In genomic region chr2:95402370-95403203, GRCh38 we compare ENCODE assay signal across 8 cellular contexts. TPM values are rescaled to one million over a fixed set of nuclear protein-coding genes. Genes with fewer than 3 reads are reported as not detected.
DNase-seq lines count a peak whose midpoint lies in the region; ATAC-seq and TF ChIP-seq lines count a peak whose summit lies in the region.

TSS of gene FAHD2A (plus strand) at chr2:95402708. CDS start at chr2:95405559, 2,851 bp downstream.

- H3K4me2 ChIP-seq in OCI-LY3 (ENCODE audit: low read length): peak within 1 kb of the TSS; percentile 90

- H3K4me1 Mint-ChIP-seq in endothelial cell (ENCODE audit: unreplicated experiment) (peaks cover 16% of the 10 kb centered on the region), mesothelial cell of epicardium (peaks cover 19% of the 10 kb centered on the region)

- peak within 1 kb of the TSS; percentile 98 for H3K4me3 Mint-ChIP-seq in endothelial cell (ENCODE audit: unreplicated experiment)
- peak within 1 kb of the TSS; percentile 100 for H3K4me3 Mint-ChIP-seq in mesothelial cell of epicardium

- no peaks in the 10 kb centered on the region for H3K27me3 ChIP-seq in OCI-LY3 (ENCODE audit: low read depth, low read length)

- H3K27me3 Mint-ChIP-seq in endothelial cell (ENCODE audit: unreplicated experiment) (peaks cover 4% of the 10 kb centered on the region), mesothelial cell of epicardium (ENCODE audit: low read depth) (no peaks in the 10 kb centered on the region)

- TF ChIP-seq CTCF in OCI-LY3 (IDR thresholded peaks at IDR 0.05; ENCODE audit: low read depth, low read length) (no peak), endothelial cell (IDR thresholded peaks at IDR 0.05; ENCODE audit: unreplicated experiment) (no peak), mesothelial cell of epicardium (IDR thresholded peaks at IDR 0.05; ENCODE audit: unreplicated experiment) (no peak)

- peaks cover 29% of the 10 kb centered on the region for H3K79me2 ChIP-seq in OCI-LY3 (ENCODE audit: low read length)

- H3K9ac ChIP-seq in OCI-LY3 (ENCODE audit: low read length): peak within 1 kb of the TSS; percentile 83

- ATAC-seq in GM21528 (IDR thresholded peaks at IDR 0.05; ENCODE audit: low FRiP score, unreplicated experiment): peak; percentile 90

- no peaks in the 10 kb centered on the region for H3K9me3 Mint-ChIP-seq in endothelial cell (ENCODE audit: unreplicated experiment)
- no peaks in the 10 kb centered on the region for H3K9me3 Mint-ChIP-seq in mesothelial cell of epicardium

- no peaks in the 10 kb centered on the region for H3K36me3 ChIP-seq in OCI-LY3 (replicated peaks; ENCODE audit: low read depth, low read length)

- peak within 1 kb of the TSS; percentile 80 for H3K27ac Mint-ChIP-seq in endothelial cell (ENCODE audit: unreplicated experiment)
- peak within 1 kb of the TSS; percentile 99 for H3K27ac Mint-ChIP-seq in mesothelial cell of epicardium

- no peaks in the 10 kb centered on the region for H3K9me3 ChIP-seq in OCI-LY3 (ENCODE audit: insufficient read depth, low read length)

- H3K4me1 ChIP-seq in OCI-LY3 (ENCODE audit: low read length): peaks cover 13% of the 10 kb centered on the region

- H3K27ac ChIP-seq in OCI-LY3 (ENCODE audit: low read length): peak within 1 kb of the TSS; percentile 33

- DNase-seq in DMS 273 (lab: John Stamatoyannopoulos, UW; ENCODE audit: unreplicated experiment) (peak; percentile 97), HuH-7.5 (ENCODE audit: low spot score) (peak; percentile 96), endothelial cell (ENCODE audit: low spot score) (peak; percentile 98), mesothelial cell of epicardium (ENCODE audit: low spot score in 2 of 2, unreplicated experiment in 2 of 2) (peak; percentile 90 to 98)
- DNase-seq in activated CD8-positive, alpha-beta memory T cell treated with anti-CD3 and anti-CD28 coated beads, Interleukin-2, amount 50 U/mL, for 48 hours: peak; percentile 99
- DNase-seq in stimulated activated CD8-positive, alpha-beta memory T cell treated with anti-CD3 and anti-CD28 coated beads, Interleukin-15, amount 100 ng/mL, for 48 hours (ENCODE audit: low read depth in 2 of 2): peak; percentile 93 to 95

- peak within 1 kb of the TSS; percentile 89 for H3K4me3 ChIP-seq in OCI-LY3 (ENCODE audit: low read length)

- no peaks in the 10 kb centered on the region for H4K20me1 ChIP-seq in OCI-LY3 (ENCODE audit: insufficient read depth, low read length)

- H3K36me3 Mint-ChIP-seq in endothelial cell (ENCODE audit: low read depth, unreplicated experiment) (peaks cover 3% of the 10 kb centered on the region), mesothelial cell of epicardium (peaks cover 4% of the 10 kb centered on the region)

- peak within 1 kb of the TSS; percentile 75; the same call in 1 of the 2 replicates for H2AFZ ChIP-seq in OCI-LY3 (ENCODE audit: low read depth, low read length)

RNA-seq across cellular contexts. Expression of gene FAHD2A, which starts in this region (rescaled TPM):
- 34.0 TPM for total RNA-seq in endothelial cell (ENCODE audit: unreplicated experiment)
- total RNA-seq in mesothelial cell of epicardium: 43.3 to 45.2 TPM (median 43.5 TPM) in 3 replicates

Comparison
In these comparisons a context has a peak if more than half of its experiments do, and no peak if none do; other contexts are left out.
1. Peak in every context shown above with its lines: DNase-seq, ATAC-seq, H3K4me3 ChIP-seq and H3K27ac ChIP-seq.